In genomic region chr10:4829954-4830353, GRCh38 we compare ENCODE assay signal across 3 cellular contexts. TPM values are rescaled to one million over a fixed set of nuclear protein-coding genes. Genes with fewer than 3 reads are reported as not detected.
"Had no signal": no experiment of that assay in that cellular context is flagged by ENCODE, and none has a peak within 500 bp of the region (broad histone marks: within the 10 kb centered on the region; RNA-seq: fewer than 3 reads in every experiment).

No MANE protein-coding gene starts in this region.

- H3K4me3 ChIP-seq: GM12878 had no signal

- DNase-seq: GDM1, GF-D8 had no signal

- ATAC-seq: GM12878 had no signal

RNA-seq across cellular contexts. Expression of gene AKR1E2, which starts 3.9 kb away (rescaled TPM):
- total RNA-seq: GM12878 had no signal
- polyA plus RNA-seq: GM12878 had no signal
